10 cellular contexts compared by ENCODE assay signal in the genomic region with DNA sequence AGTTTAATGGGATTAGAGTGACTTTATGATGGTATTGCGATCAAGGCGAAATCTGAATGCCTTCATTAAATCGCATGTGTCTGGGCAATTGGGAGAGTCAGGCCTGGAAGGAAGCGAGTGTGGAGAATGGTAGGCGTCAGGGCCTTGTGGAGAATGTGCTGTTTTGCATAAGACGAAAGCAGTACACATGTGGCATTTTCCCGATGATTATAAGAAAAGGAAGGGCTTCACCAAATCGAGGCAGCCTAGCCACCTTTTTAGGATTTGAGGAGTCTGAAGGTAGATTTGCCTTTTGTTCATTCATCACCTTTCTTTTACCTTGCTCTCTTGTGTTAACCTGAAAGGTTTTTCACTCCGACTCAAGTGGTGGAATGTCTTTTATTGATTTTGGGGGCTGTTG. TPM values are rescaled to one million over a fixed set of nuclear protein-coding genes. Genes with fewer than 3 reads are reported as not detected.
DNase-seq lines count a peak whose midpoint lies in the region; ATAC-seq and TF ChIP-seq lines count a peak whose summit lies in the region.
"Had no signal": no experiment of that assay in that cellular context is flagged by ENCODE, and none has a peak within 500 bp of the region (broad histone marks: within the 10 kb centered on the region; RNA-seq: fewer than 3 reads in every experiment).

No MANE protein-coding gene starts in this region.

- no peaks in the 10 kb centered on the region for H3K9me3 ChIP-seq in heart right ventricle
- H3K9me3 ChIP-seq in ectodermal cell (ENCODE audit: control insufficient read depth, low read length), result no peaks in the 10 kb centered on the region
- no peaks in the 10 kb centered on the region for H3K9me3 ChIP-seq in aorta (ENCODE audit: control insufficient read depth, low read length)

- H3K4me3 Mint-ChIP-seq in neural crest cell, result peak overlapping the region; percentile 87

- H3K27ac ChIP-seq in heart right ventricle, result peak overlapping the region; percentile 3 to 100 (median 98)
- no peak overlapping the region for H3K27ac ChIP-seq in ectodermal cell (ENCODE audit: insufficient read depth, low read depth, low read length, poor library complexity, severe bottlenecking)
- peak overlapping the region; percentile 28 to 100 for H3K27ac ChIP-seq in aorta (ENCODE audit: low read depth in 1 of 2, low read length in 2 of 2)

- no peak for DNase-seq in heart right ventricle
- DNase-seq in left ventricle myocardium superior, result no peak
- no peak for DNase-seq in neural crest cell (ENCODE audit: low read depth, low spot score)
- no peak for DNase-seq in aorta
- no peak for DNase-seq in NCI-H1694 treated with DMSO at 0.1 percent for 48 hours (lab: John Stamatoyannopoulos, UW)
- no peak for DNase-seq in MV-4-11 (lab: John Stamatoyannopoulos, UW)
- DNase-seq: NCI-H1930 had no signal

- H3K36me3 Mint-ChIP-seq in neural crest cell (ENCODE audit: low read depth), result peaks cover 40% of the 10 kb centered on the region

- 63% methylated on average over 9 of the region's 9 CpGs for WGBS in heart right ventricle, 2 donors
- 64 to 65% methylated on average over 9 of the region's 9 CpGs for WGBS in ectodermal cell, 2 experiments
- 42 to 50% methylated on average over 9 of the region's 9 CpGs for WGBS in aorta, 2 donors

- peaks cover 3% of the 10 kb centered on the region for H3K9me3 Mint-ChIP-seq in neural crest cell

- ATAC-seq in heart right ventricle (no peak), left ventricle myocardium superior (no peak), aorta (ENCODE audit: low FRiP score) (no peak), GM21390 (IDR thresholded peaks at IDR 0.05; ENCODE audit: unreplicated experiment) (no peak)
- ATAC-seq: GM12878 had no signal

- intact Hi-C loops in heart right ventricle (cut with DNase I), result loop anchor here in 2 of 10 donors (5.0 to 10.0 kb wide), 3 partner anchors 81 to 192 kb away; no protein-coding TSS in a partner anchor
- intact Hi-C loops in left ventricle myocardium superior (cut with micrococcal nuclease), result loop anchor here (10.0 kb wide), 1 partner anchor 129 kb away; no protein-coding TSS in a partner anchor
- intact Hi-C loops in aorta (cut with DNase I), result loop anchor here (5.0 kb wide), 4 partner anchors 47 to 127 kb away; no protein-coding TSS in a partner anchor

- H3K27me3 Mint-ChIP-seq in neural crest cell (ENCODE audit: low read depth), result no peaks in the 10 kb centered on the region

- H3K36me3 ChIP-seq in heart right ventricle (peaks cover 0 to 40% (median 10%) of the 10 kb centered on the region in 9 donors), ectodermal cell (ENCODE audit: control insufficient read depth, insufficient read depth, low read length) (peaks cover 25% of the 10 kb centered on the region), aorta (ENCODE audit: control insufficient read depth in 1 of 2, insufficient read depth in 2 of 2, low read length in 1 of 2) (peaks cover 0 to 2% of the 10 kb centered on the region in 2 donors)

- H3K27ac Mint-ChIP-seq in neural crest cell (ENCODE audit: unreplicated experiment), result peak overlapping the region; percentile 99

- H3K27me3 ChIP-seq in heart right ventricle, result no peaks in the 10 kb centered on the region
- no peaks in the 10 kb centered on the region for H3K27me3 ChIP-seq in ectodermal cell (ENCODE audit: control insufficient read depth, insufficient read depth, low read length, poor library complexity, severe bottlenecking)
- H3K27me3 ChIP-seq in aorta (ENCODE audit: control insufficient read depth in 1 of 2, insufficient read depth in 2 of 2, low read length in 1 of 2), result no peaks in the 10 kb centered on the region

- peaks cover 79% of the 10 kb centered on the region for H3K4me1 Mint-ChIP-seq in neural crest cell

- TF ChIP-seq CTCF in heart right ventricle (IDR thresholded peaks at IDR 0.05), result no peak
- TF ChIP-seq CTCF in neural crest cell (conservative IDR thresholded peaks at IDR 0.05), result no peak

- H3K4me1 ChIP-seq in heart right ventricle, result peaks cover 23 to 91% (median 61%) of the 10 kb centered on the region in 9 donors
- H3K4me1 ChIP-seq in ectodermal cell (ENCODE audit: control insufficient read depth, insufficient read depth, low read length), result peaks cover 53% of the 10 kb centered on the region
- H3K4me1 ChIP-seq in aorta (ENCODE audit: control insufficient read depth in 1 of 2, insufficient read depth in 2 of 2, low read length in 2 of 2), result peaks cover 2 to 11% of the 10 kb centered on the region in 2 donors

- peak overlapping the region in 8 of 10 donors; percentile 5 to 60 (median 38) for H3K4me3 ChIP-seq in heart right ventricle
- H3K4me3 ChIP-seq in ectodermal cell (ENCODE audit: insufficient read depth, low read depth, low read length), result peak overlapping the region; percentile 79
- no peak overlapping the region for H3K4me3 ChIP-seq in aorta (ENCODE audit: low read length in 2 of 2)

RNA-seq across cellular contexts. Expression of a gene that starts 1.0 kb away (rescaled TPM):
- total RNA-seq in heart right ventricle (10 to 100 TPM; 53.4 to 71.4 (median 66.8) TPM), left ventricle myocardium superior (64.2 TPM), neural crest cell (171 and 180 TPM in 2 replicates), aorta (100 to 1,000 TPM; 183 to 194 TPM)
- polyA plus RNA-seq in heart right ventricle (10 to 100 TPM; 13.8 to 26.0 TPM), aorta (10 to 100 TPM; 19.3 to 43.4 TPM)
- polyA plus RNA-seq in ectodermal cell (2013, experiment 1 of 4), result 152 TPM
- 162 TPM for polyA plus RNA-seq in ectodermal cell (2013, experiment 2 of 4)
- 110 TPM for polyA plus RNA-seq in ectodermal cell (2013, experiment 3 of 4)
- polyA plus RNA-seq in ectodermal cell (2013, experiment 4 of 4), result 141 TPM

Comparison
In these comparisons a context has a peak if more than half of its experiments do, and no peak if none do; other contexts are left out.
1. H3K4me3 ChIP-seq: peak in heart right ventricle (8 of 10) and ectodermal cell (single experiment); none in aorta (0 of 2).